In genomic region chr1:32817815-32818786, GRCh38 we compare ENCODE assay signal across 8 cellular contexts. TPM values are rescaled to one million over a fixed set of nuclear protein-coding genes. Genes with fewer than 3 reads are reported as not detected.
DNase-seq lines count a peak whose midpoint lies in the region; ATAC-seq and TF ChIP-seq lines count a peak whose summit lies in the region.

No MANE protein-coding gene starts in this region.

- peak overlapping the region; percentile 80 for H3K9ac ChIP-seq in endocrine pancreas (ENCODE audit: control insufficient read depth, insufficient read depth, low read length)

- H3K4me3 ChIP-seq in AG10803 (ENCODE audit: low read length) (peak overlapping the region; percentile 98), endocrine pancreas (ENCODE audit: control insufficient read depth, insufficient read depth, low read length) (peak overlapping the region; percentile 63), lung (peak overlapping the region; percentile 67)

- no peaks in the 10 kb centered on the region for H3K27me3 Mint-ChIP-seq in activated CD8-positive, alpha-beta T cell treated with anti-CD3 and anti-CD28 coated beads for 36 hours
- H3K27me3 Mint-ChIP-seq in stimulated activated naive B cell treated with anti-CD40 and anti-IgM and Interleukin-4, amounts not matched to agents 10 μg/mL and 1 μg/mL and 100 μg/mL, for 72 hours = no peaks in the 10 kb centered on the region

- WGBS in lung, 2 donors = 1% methylated on average over 50 to 51 of the region's 51 CpGs

- H3K4me1 Mint-ChIP-seq in activated CD8-positive, alpha-beta T cell treated with anti-CD3 and anti-CD28 coated beads for 36 hours (ENCODE audit: low read depth) = peaks cover 46% of the 10 kb centered on the region
- peaks cover 25 to 52% of the 10 kb centered on the region in 2 donors for H3K4me1 Mint-ChIP-seq in stimulated activated naive B cell treated with anti-CD40 and anti-IgM and Interleukin-4, amounts not matched to agents 10 μg/mL and 1 μg/mL and 100 μg/mL, for 72 hours

- H3K36me3 Mint-ChIP-seq in activated CD8-positive, alpha-beta T cell treated with anti-CD3 and anti-CD28 coated beads for 36 hours (ENCODE audit: low read depth) = peaks cover 39% of the 10 kb centered on the region
- peaks cover 14 to 30% of the 10 kb centered on the region in 2 donors for H3K36me3 Mint-ChIP-seq in stimulated activated naive B cell treated with anti-CD40 and anti-IgM and Interleukin-4, amounts not matched to agents 10 μg/mL and 1 μg/mL and 100 μg/mL, for 72 hours

- H3K9me3 Mint-ChIP-seq in activated CD8-positive, alpha-beta T cell treated with anti-CD3 and anti-CD28 coated beads for 36 hours = no peaks in the 10 kb centered on the region
- peaks cover 1 to 4% of the 10 kb centered on the region in 2 donors for H3K9me3 Mint-ChIP-seq in stimulated activated naive B cell treated with anti-CD40 and anti-IgM and Interleukin-4, amounts not matched to agents 10 μg/mL and 1 μg/mL and 100 μg/mL, for 72 hours

- peak overlapping the region; percentile 92 to 95 for H3K27ac ChIP-seq in lung (ENCODE audit: low read depth in 1 of 2, low read length in 1 of 2)

- H3K36me3 ChIP-seq in endocrine pancreas (ENCODE audit: control insufficient read depth, insufficient read depth, low read length) (no peaks in the 10 kb centered on the region), lung (ENCODE audit: control insufficient read depth in 2 of 2, insufficient read depth in 2 of 2, low read length in 2 of 2) (no peaks in the 10 kb centered on the region)

- POLR2A ChIA-PET in activated CD8-positive, alpha-beta T cell treated with anti-CD3 and anti-CD28 coated beads for 36 hours (lab: Charles Lee) = interaction anchor here (0.8 to 3.9 kb wide), 8 partner anchors 8 to 169 kb away, joined by 3 to 39 read pairs (median 4); partner anchors contain the start of genes RBBP4 and ZBTB8OS

- H3K27me3 ChIP-seq in endocrine pancreas (ENCODE audit: control insufficient read depth, insufficient read depth, low read length) (no peaks in the 10 kb centered on the region), lung (ENCODE audit: control insufficient read depth, insufficient read depth) (no peaks in the 10 kb centered on the region)

- CTCF ChIA-PET in activated CD8-positive, alpha-beta T cell treated with anti-CD3 and anti-CD28 coated beads for 36 hours (lab: Charles Lee) = interaction anchor here (1.5 kb wide), 1 partner anchor 106 kb away, joined by 3 read pairs; no protein-coding TSS in a partner anchor

- intact Hi-C loops in activated CD8-positive, alpha-beta T cell treated with anti-CD3 and anti-CD28 coated beads for 36 hours (cut with micrococcal nuclease) = no loop called here

- no peaks in the 10 kb centered on the region for H3K9me3 ChIP-seq in endocrine pancreas (ENCODE audit: control insufficient read depth, low read length)
- no peaks in the 10 kb centered on the region for H3K9me3 ChIP-seq in lung (ENCODE audit: control insufficient read depth in 2 of 2, insufficient read depth in 1 of 2, low read length in 1 of 2)

- DNase-seq in AG10803 (ENCODE audit: low read depth) = peak; percentile 54
- DNase-seq in NCI-H510A (lab: John Stamatoyannopoulos, UW) = peak; percentile 16
- DNase-seq in activated CD8-positive, alpha-beta T cell treated with anti-CD3 and anti-CD28 coated beads for 36 hours = peak; percentile 53
- DNase-seq in lung (ENCODE audit: low spot score) = peak; percentile 78
- DNase-seq in stimulated activated naive B cell treated with anti-CD40 and anti-IgM and Interleukin-4, amounts not matched to agents 10 μg/mL and 1 μg/mL and 100 μg/mL, for 72 hours = peak; percentile 48

- peak; percentile 4 for ATAC-seq in GM19025 (IDR thresholded peaks at IDR 0.05; ENCODE audit: low read depth, unreplicated experiment)
- peak; percentile 8 for ATAC-seq in HG03442 (IDR thresholded peaks at IDR 0.05; ENCODE audit: unreplicated experiment)
- ATAC-seq in activated CD8-positive, alpha-beta T cell treated with anti-CD3 and anti-CD28 coated beads for 36 hours = no peak
- peak; percentile 8 for ATAC-seq in lung (ENCODE audit: insufficient read depth, low FRiP score)
- peak; percentile 14 to 19 for ATAC-seq in stimulated activated naive B cell treated with anti-CD40 and anti-IgM and Interleukin-4, amounts not matched to agents 10 μg/mL and 1 μg/mL and 100 μg/mL, for 72 hours (replicated peaks)

- peak overlapping the region; percentile 100 for H3K4me3 Mint-ChIP-seq in activated CD8-positive, alpha-beta T cell treated with anti-CD3 and anti-CD28 coated beads for 36 hours
- H3K4me3 Mint-ChIP-seq in stimulated activated naive B cell treated with anti-CD40 and anti-IgM and Interleukin-4, amounts not matched to agents 10 μg/mL and 1 μg/mL and 100 μg/mL, for 72 hours = peak overlapping the region; percentile 99

- H3K4me1 ChIP-seq in endocrine pancreas (ENCODE audit: control insufficient read depth, insufficient read depth, low read length) (no peaks in the 10 kb centered on the region), lung (ENCODE audit: control insufficient read depth in 2 of 2, insufficient read depth in 2 of 2, low read length in 2 of 2) (peaks cover 8 to 10% of the 10 kb centered on the region in 2 donors)

- H3K27ac Mint-ChIP-seq in activated CD8-positive, alpha-beta T cell treated with anti-CD3 and anti-CD28 coated beads for 36 hours = peak overlapping the region; percentile 98
- H3K27ac Mint-ChIP-seq in stimulated activated naive B cell treated with anti-CD40 and anti-IgM and Interleukin-4, amounts not matched to agents 10 μg/mL and 1 μg/mL and 100 μg/mL, for 72 hours = peak overlapping the region; percentile 99

- no peak for TF ChIP-seq CTCF in AG10803 (conservative IDR thresholded peaks at IDR 0.05; ENCODE audit: low read length)
- TF ChIP-seq CTCF in activated CD8-positive, alpha-beta T cell treated with anti-CD3 and anti-CD28 coated beads for 36 hours (IDR thresholded peaks at IDR 0.05) = no peak
- TF ChIP-seq CTCF in lung (IDR thresholded peaks at IDR 0.05; ENCODE audit: control extremely low read depth, extremely low read depth) = no peak

RNA-seq across cellular contexts. Expression of gene S100PBP, which starts 0.6 kb away (rescaled TPM):
- total RNA-seq in activated CD8-positive, alpha-beta T cell treated with anti-CD3 and anti-CD28 coated beads for 36 hours = 10 to 100 TPM; 25.7 to 27.3 TPM
- 10 to 100 TPM; 28.8 to 56.6 TPM for total RNA-seq in lung
- 10 to 100 TPM in 1 of 2 donors, 1 to 10 TPM in 1; 7.4 to 13.1 TPM for polyA plus RNA-seq in lung

RNA-seq across cellular contexts. Expression of gene YARS1, which starts 0.9 kb away (rescaled TPM):
- total RNA-seq in activated CD8-positive, alpha-beta T cell treated with anti-CD3 and anti-CD28 coated beads for 36 hours = 100 to 1,000 TPM; 231 to 238 TPM
- 100 to 1,000 TPM in 1 of 2 donors, 10 to 100 TPM in 1; 61.2 to 151 TPM for total RNA-seq in lung
- polyA plus RNA-seq in lung = 10 to 100 TPM; 68.5 to 87.1 TPM

RNA-seq across cellular contexts. Expression of gene FNDC5, which starts 52.6 kb away (rescaled TPM):
- total RNA-seq in activated CD8-positive, alpha-beta T cell treated with anti-CD3 and anti-CD28 coated beads for 36 hours = not detected
- 1 to 10 TPM in 1 of 2 donors, under 1 TPM in 1; 0.18 to 5.3 TPM for total RNA-seq in lung
- under 1 TPM; 0.10 to 0.31 TPM for polyA plus RNA-seq in lung

Comparison
In these comparisons a context has a peak if more than half of its experiments do, and no peak if none do; other contexts are left out.
1. DNase-seq: peak in every context shown above with its lines; median percentile 78 in lung; 54 in AG10803; 53 in activated CD8-positive, alpha-beta T cell treated with anti-CD3 and anti-CD28 coated beads for 36 hours; 48 in stimulated activated naive B cell treated with anti-CD40 and anti-IgM and Interleukin-4, amounts not matched to agents 10 μg/mL and 1 μg/mL and 100 μg/mL, for 72 hours; 16 in NCI-H510A.